15 cellular contexts compared by ENCODE assay signal in the genomic region with DNA sequence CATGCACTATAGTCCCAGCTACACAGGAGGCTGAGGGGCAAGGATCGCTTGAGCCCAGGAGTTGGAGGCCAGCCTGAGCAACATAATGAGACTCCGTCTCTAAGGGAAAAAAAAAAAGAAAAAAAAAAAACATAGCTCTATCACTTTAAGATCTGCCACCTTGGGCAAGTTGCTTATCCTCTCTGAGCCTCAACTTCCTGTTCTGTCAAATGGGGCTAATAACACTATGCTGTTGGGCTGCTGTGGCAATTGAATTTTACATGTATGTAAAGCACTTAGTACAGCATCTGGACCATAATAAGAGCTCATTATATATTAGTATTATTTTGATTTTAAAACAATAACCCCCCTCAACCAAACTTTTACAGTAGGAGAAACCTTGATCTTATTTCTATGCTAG.
"Had no signal": no experiment of that assay in that cellular context is flagged by ENCODE, and none has a peak within 500 bp of the region (broad histone marks: within the 10 kb centered on the region; RNA-seq: fewer than 3 reads in every experiment).

No MANE protein-coding gene starts in this region.

- H3K27me3 Mint-ChIP-seq: activated naive CD8-positive, alpha-beta T cell treated with anti-CD3 and anti-CD28 coated beads, Interleukin-2, amount 10 ng/mL, durations not matched to agents 7 days and 5 days; brain had no signal

- H3K4me1 Mint-ChIP-seq: neural progenitor cell had no signal

- H3K4me1 ChIP-seq: neural progenitor cell, testis had no signal

- H3K4me3 Mint-ChIP-seq: activated naive CD8-positive, alpha-beta T cell treated with anti-CD3 and anti-CD28 coated beads, Interleukin-2, amount 10 ng/mL, durations not matched to agents 7 days and 5 days; brain; neural progenitor cell; WTC11 had no signal

- H3K27ac Mint-ChIP-seq: activated naive CD8-positive, alpha-beta T cell treated with anti-CD3 and anti-CD28 coated beads, Interleukin-2, amount 10 ng/mL, durations not matched to agents 7 days and 5 days; neural progenitor cell; WTC11 had no signal

- H3K9me3 ChIP-seq: esophagus squamous epithelium, stomach, testis, upper lobe of right lung had no signal

- DNase-seq: activated CD4-positive, alpha-beta T cell treated with anti-CD3 and anti-CD28 coated beads for 4 hours; activated gamma-delta T cell treated with Interleukin-2 at 50 U/mL for 16 hours; activated naive CD8-positive, alpha-beta T cell treated with anti-CD3 and anti-CD28 coated beads, Interleukin-2, amount 10 ng/mL, durations not matched to agents 7 days and 5 days; central memory CD4-positive, alpha-beta T cell; esophagus squamous epithelium; hippocampal formation; stimulated activated CD4-positive, alpha-beta T cell treated with anti-CD3 and anti-CD28 coated beads, Interleukin-1b, Interleukin-23, amount 100 ng/mL, for 48 hours; stomach; testis; upper lobe of right lung had no signal

- H3K36me3 ChIP-seq: neural progenitor cell, stomach, upper lobe of right lung had no signal

- H3K36me3 Mint-ChIP-seq: neural progenitor cell, WTC11 had no signal

- H3K27me3 ChIP-seq: esophagus squamous epithelium, neural progenitor cell, stomach, testis, upper lobe of right lung had no signal

- H3K27ac ChIP-seq: coronary artery, esophagus squamous epithelium, neural progenitor cell, stomach, testis, upper lobe of right lung had no signal

- H3K9me3 Mint-ChIP-seq: activated naive CD8-positive, alpha-beta T cell treated with anti-CD3 and anti-CD28 coated beads, Interleukin-2, amount 10 ng/mL, durations not matched to agents 7 days and 5 days; brain; neural progenitor cell; WTC11 had no signal

- ATAC-seq: sciatic nerve, upper lobe of right lung, WTC11 had no signal

- H3K4me3 ChIP-seq: coronary artery, esophagus squamous epithelium, neural progenitor cell, stomach, testis, upper lobe of right lung had no signal
